Comparison of ENCODE assay signal across 10 cellular contexts in the genomic region with DNA sequence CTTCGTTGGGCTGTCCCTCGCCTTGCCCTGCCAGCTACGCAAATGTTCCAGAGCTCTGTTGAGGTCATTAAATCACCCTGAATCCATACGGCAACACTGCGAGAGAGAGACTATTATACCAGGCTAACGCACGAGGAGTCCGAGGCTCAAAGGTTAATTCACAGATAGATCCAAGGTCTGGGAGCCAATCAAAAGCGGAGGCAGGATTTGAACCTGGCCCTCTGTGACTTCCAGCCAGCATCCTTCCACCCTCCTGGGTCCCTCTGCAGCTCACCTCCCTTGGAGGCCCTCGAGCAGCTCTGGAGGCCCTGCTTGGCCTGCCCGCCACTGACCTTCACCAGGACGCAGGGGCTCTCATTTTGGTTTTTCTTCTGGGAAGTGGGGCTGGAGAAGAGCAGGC. TPM values are rescaled to one million over a fixed set of nuclear protein-coding genes. Genes with fewer than 3 reads are reported as not detected.
DNase-seq lines count a peak whose midpoint lies in the region; ATAC-seq, FAIRE-seq and TF ChIP-seq lines count a peak whose summit lies in the region.
"Had no signal": no experiment of that assay in that cellular context is flagged by ENCODE, and none has a peak within 500 bp of the region (broad histone marks: within the 10 kb centered on the region; RNA-seq: fewer than 3 reads in every experiment).

No MANE protein-coding gene starts in this region.

- H3K4me3 Mint-ChIP-seq in CD4-positive, CD25-positive, alpha-beta regulatory T cell = peak overlapping the region; percentile 16 to 85 (median 80)

- ATAC-seq in CD4-positive, CD25-positive, alpha-beta regulatory T cell (ENCODE audit: low read depth in 2 of 2) = no peak
- no peak for ATAC-seq in GM21528 (IDR thresholded peaks at IDR 0.05; ENCODE audit: low FRiP score, unreplicated experiment)

- H3K4me1 ChIP-seq in CD4-positive, CD25-positive, alpha-beta regulatory T cell (ENCODE audit: control insufficient read depth, insufficient read depth, low read length, poor library complexity, severe bottlenecking) = peaks cover 6% of the 10 kb centered on the region
- H3K4me1 ChIP-seq in Karpas-422 (ENCODE audit: low read length) (peaks cover 19% of the 10 kb centered on the region), duodenal mucosa (ENCODE audit: control insufficient read depth in 1 of 2, insufficient read depth in 2 of 2, low read length in 2 of 2) (peaks cover 12 to 14% of the 10 kb centered on the region in 2 donors), prostate gland (replicated peaks) (no peaks in the 10 kb centered on the region)

- H3K9me3 Mint-ChIP-seq in CD4-positive, CD25-positive, alpha-beta regulatory T cell = no peaks in the 10 kb centered on the region

- H3K9ac ChIP-seq in Karpas-422 (ENCODE audit: low read length) (peak overlapping the region; percentile 78), duodenal mucosa (ENCODE audit: low read depth in 1 of 2, low read length in 2 of 2) (peak overlapping the region; percentile 33 to 57)

- no peaks in the 10 kb centered on the region for H3K36me3 ChIP-seq in CD4-positive, CD25-positive, alpha-beta regulatory T cell (ENCODE audit: control insufficient read depth, insufficient read depth, low read length)
- 0 out of 2 replicates have a peak, but pooled peaks cover 8% of the 10 kb centered on the region for H3K36me3 ChIP-seq in Karpas-422 (ENCODE audit: insufficient read depth, low read length)
- H3K36me3 ChIP-seq in duodenal mucosa (ENCODE audit: control insufficient read depth in 1 of 2, insufficient read depth in 2 of 2, low read length in 2 of 2) = peaks cover 0 to 7% of the 10 kb centered on the region in 2 donors
- H3K36me3 ChIP-seq in prostate gland = no peaks in the 10 kb centered on the region

- no peaks in the 10 kb centered on the region for H3K9me3 ChIP-seq in CD4-positive, CD25-positive, alpha-beta regulatory T cell (ENCODE audit: control insufficient read depth in 2 of 2, low read length in 2 of 2)
- H3K9me3 ChIP-seq in Karpas-422 (ENCODE audit: low read length) (no peaks in the 10 kb centered on the region), duodenal mucosa (ENCODE audit: control insufficient read depth in 1 of 2, low read length in 2 of 2) (no peaks in the 10 kb centered on the region), prostate gland (no peaks in the 10 kb centered on the region)

- no peak overlapping the region for H3K27ac ChIP-seq in CD4-positive, CD25-positive, alpha-beta regulatory T cell (ENCODE audit: insufficient read depth, low read length, poor library complexity, severe bottlenecking)
- H3K27ac ChIP-seq in Karpas-422 (ENCODE audit: low read length) = no peak overlapping the region
- H3K27ac ChIP-seq in duodenal mucosa (ENCODE audit: low read depth, low read length) = peak overlapping the region; percentile 39
- peak overlapping the region; percentile 47 to 58 for H3K27ac ChIP-seq in prostate gland

- no peak for FAIRE-seq in urothelium cell line (lab: Jason Lieb, UNC)
- FAIRE-seq: RCC 7860 had no signal

- peak overlapping the region in 1 of 3 donors; percentile 20 for H3K27ac Mint-ChIP-seq in CD4-positive, CD25-positive, alpha-beta regulatory T cell

- no peak overlapping the region for H2AFZ ChIP-seq in Karpas-422 (ENCODE audit: low read length)

- peaks cover 12% of the 10 kb centered on the region for H3K36me3 Mint-ChIP-seq in CD4-positive, CD25-positive, alpha-beta regulatory T cell

- H4K20me1 ChIP-seq in Karpas-422 (ENCODE audit: insufficient read depth, low read depth, low read length) = no peaks in the 10 kb centered on the region

- peak overlapping the region; percentile 83 for H3K4me2 ChIP-seq in Karpas-422 (ENCODE audit: low read depth, low read length, poor library complexity, severe bottlenecking)

- no peak for DNase-seq in CD4-positive, CD25-positive, alpha-beta regulatory T cell
- DNase-seq in Karpas-422 = no peak
- DNase-seq in prostate gland (ENCODE audit: low spot score) = no peak
- no peak for DNase-seq in MV-4-11 (lab: John Stamatoyannopoulos, UW)
- DNase-seq in activated CD8-positive, alpha-beta memory T cell treated with anti-CD3 and anti-CD28 coated beads, Interleukin-2, amount 50 U/mL, for 48 hours = no peak
- DNase-seq in urothelium cell line (ENCODE audit: low spot score) = no peak
- DNase-seq: NCI-H2081 treated with DMSO at 0.1 percent for 48 hours had no signal

- H3K27me3 Mint-ChIP-seq in CD4-positive, CD25-positive, alpha-beta regulatory T cell = no peaks in the 10 kb centered on the region

- peaks cover 0 to 8% (median 0%) of the 10 kb centered on the region in 4 donors for H3K4me1 Mint-ChIP-seq in CD4-positive, CD25-positive, alpha-beta regulatory T cell

- intact Hi-C loops in prostate gland (cut with DNase I) = no loop called here

- H3K79me2 ChIP-seq in Karpas-422 (ENCODE audit: low read length) = peaks cover 7% of the 10 kb centered on the region; the same call in 1 of the 2 replicates

- WGBS in prostate gland = 78% methylated on average over 12 of the region's 12 CpGs

- no peaks in the 10 kb centered on the region for H3K9me2 ChIP-seq in Karpas-422 (replicated peaks; ENCODE audit: insufficient read depth, low read length)

- no peak for TF ChIP-seq POLR2A in prostate gland (IDR thresholded peaks at IDR 0.05)

- peak overlapping the region; percentile 18 for H3K4me3 ChIP-seq in CD4-positive, CD25-positive, alpha-beta regulatory T cell (ENCODE audit: low read depth, low read length)
- peak overlapping the region; percentile 78 for H3K4me3 ChIP-seq in Karpas-422 (ENCODE audit: low read length)
- peak overlapping the region; percentile 65 to 69 for H3K4me3 ChIP-seq in duodenal mucosa (ENCODE audit: low read depth in 1 of 2, low read length in 2 of 2)
- H3K4me3 ChIP-seq in prostate gland = peak overlapping the region in 1 of 2 donors; percentile 55

- TF ChIP-seq CTCF in prostate gland (IDR thresholded peaks at IDR 0.05) = no peak

- no peaks in the 10 kb centered on the region for H3K27me3 ChIP-seq in CD4-positive, CD25-positive, alpha-beta regulatory T cell (ENCODE audit: control insufficient read depth, insufficient read depth, low read length)
- H3K27me3 ChIP-seq in Karpas-422 (ENCODE audit: low read length) (no peaks in the 10 kb centered on the region), duodenal mucosa (ENCODE audit: control insufficient read depth in 1 of 2, insufficient read depth in 2 of 2, low read length in 2 of 2) (no peaks in the 10 kb centered on the region), prostate gland (replicated peaks; ENCODE audit: insufficient read depth) (no peaks in the 10 kb centered on the region)

RNA-seq across cellular contexts. Expression of a gene that starts 42.1 kb away (rescaled TPM):
- 0.20 TPM for total RNA-seq in CD4-positive, CD25-positive, alpha-beta regulatory T cell
- polyA plus RNA-seq in CD4-positive, CD25-positive, alpha-beta regulatory T cell = under 1 TPM in 2 of 4 donors, not detected in 2; 0.02 to 0.05 TPM
- total RNA-seq in Karpas-422 (2014; rRNA removed; shearing (Covaris generic); ENCODE audit: low replicate concordance) = 0.07 TPM in 1 of 2 replicates, not detected in the other
- total RNA-seq in prostate gland = 1 to 10 TPM; 3.7 to 6.4 TPM

Comparison
In these comparisons a context has a peak if more than half of its experiments do, and no peak if none do; other contexts are left out.
1. H3K27ac ChIP-seq: peak in duodenal mucosa (single experiment) and prostate gland (2 of 2); none in CD4-positive, CD25-positive, alpha-beta regulatory T cell (single experiment) and Karpas-422 (single experiment).